In genomic region chr15:85337398-85338074, GRCh38 we compare ENCODE assay signal across 19 cellular contexts. TPM values are rescaled to one million over a fixed set of nuclear protein-coding genes. Genes with fewer than 3 reads are reported as not detected.
DNase-seq lines count a peak whose midpoint lies in the region; ATAC-seq and TF ChIP-seq lines count a peak whose summit lies in the region.
"Had no signal": no experiment of that assay in that cellular context is flagged by ENCODE, and none has a peak within 500 bp of the region (broad histone marks: within the 10 kb centered on the region; RNA-seq: fewer than 3 reads in every experiment).

No MANE protein-coding gene starts in this region.

- H3K4ac ChIP-seq in mesenchymal stem cell (ENCODE audit: low read depth in 1 of 2, low read length in 2 of 2) = peak overlapping the region in 1 of 2 experiments; percentile 24

- H4K8ac ChIP-seq in mesenchymal stem cell (ENCODE audit: low read length) = peak overlapping the region; percentile 4

- H3K4me3 Mint-ChIP-seq in MCF 10A (ENCODE audit: unreplicated experiment) = no peak overlapping the region
- no peak overlapping the region for H3K4me3 Mint-ChIP-seq in activated CD8-positive, alpha-beta T cell treated with anti-CD3 and anti-CD28 coated beads, Interleukin-2, amount 10 ng/mL, durations not matched to agents 7 days and 5 days
- H3K4me3 Mint-ChIP-seq: activated CD4-positive, alpha-beta T cell treated with anti-CD3 and anti-CD28 coated beads for 36 hours; activated naive CD8-positive, alpha-beta T cell; CD4-positive, CD25-positive, alpha-beta regulatory T cell; T-helper 17 cell had no signal

- H3K4me2 ChIP-seq in mammary epithelial cell (ENCODE audit: insufficient read depth, low read depth, low read length) (no peak overlapping the region), mesenchymal stem cell (ENCODE audit: low read length, poor library complexity, severe bottlenecking) (no peak overlapping the region)

- H3K4me3 ChIP-seq in mammary epithelial cell (replicated peaks in 1 of 3; ENCODE audit: insufficient read depth in 1 of 3, low read depth in 2 of 3, low read length in 3 of 3) (no peak overlapping the region), fibroblast of villous mesenchyme (ENCODE audit: low read depth, low read length) (no peak overlapping the region), mesenchymal stem cell (ENCODE audit: insufficient read depth in 1 of 2, low read depth in 1 of 2, low read length in 2 of 2) (no peak overlapping the region), transverse colon (no peak overlapping the region)
- H3K4me3 ChIP-seq: HAP-1, Peyer's patch had no signal

- POLR2A ChIA-PET in MCF 10A (lab: Yijun Ruan, JAX) = interaction anchor here (2.3 to 2.6 kb wide), 2 partner anchors 43 to 76 kb away, joined by 6 to 7 read pairs; partner anchors contain the start of gene AKAP13
- POLR2A ChIA-PET in activated CD8-positive, alpha-beta T cell treated with anti-CD3 and anti-CD28 coated beads, Interleukin-2, amount 10 ng/mL, durations not matched to agents 7 days and 5 days (lab: Charles Lee) = no interaction called here

- dilution Hi-C loops in mammary epithelial cell (cut with HindIII; ENCODE audit: low sequenced_read_pairs) = no loop called here

- H3K79me1 ChIP-seq in mesenchymal stem cell (replicated peaks; ENCODE audit: low read length, poor library complexity, severe bottlenecking) = no peaks in the 10 kb centered on the region

- H3K9me3 Mint-ChIP-seq in MCF 10A (ENCODE audit: unreplicated experiment) = no peaks in the 10 kb centered on the region
- H3K9me3 Mint-ChIP-seq in activated CD8-positive, alpha-beta T cell treated with anti-CD3 and anti-CD28 coated beads, Interleukin-2, amount 10 ng/mL, durations not matched to agents 7 days and 5 days (ENCODE audit: insufficient read depth) = no peaks in the 10 kb centered on the region
- H3K9me3 Mint-ChIP-seq: CD4-positive, CD25-positive, alpha-beta regulatory T cell had no signal

- no peak overlapping the region for H4K91ac ChIP-seq in mesenchymal stem cell (ENCODE audit: low read length)

- no peak overlapping the region for H2BK120ac ChIP-seq in mesenchymal stem cell (ENCODE audit: low read depth, low read length)

- H3K9me3 ChIP-seq in mammary epithelial cell (replicated peaks; ENCODE audit: insufficient read depth, low read length) (no peaks in the 10 kb centered on the region), mesenchymal stem cell (ENCODE audit: control insufficient read depth, low read length) (no peaks in the 10 kb centered on the region), transverse colon (no peaks in the 10 kb centered on the region)
- H3K9me3 ChIP-seq: HAP-1, Peyer's patch had no signal

- H4K20me1 ChIP-seq in mammary epithelial cell (ENCODE audit: insufficient read depth, low read length) = no peaks in the 10 kb centered on the region

- no peak for TF ChIP-seq CTCF in mammary epithelial cell (conservative IDR thresholded peaks at IDR 0.05 in 1 of 2, IDR thresholded peaks at IDR 0.05 in 1 of 2; ENCODE audit: extremely low read depth in 1 of 2, insufficient read depth in 1 of 2, low read depth in 1 of 2, low read length in 2 of 2)
- TF ChIP-seq CTCF in MCF 10A (IDR thresholded peaks at IDR 0.05; ENCODE audit: unreplicated experiment) = no peak
- TF ChIP-seq CTCF in fibroblast of villous mesenchyme (IDR thresholded peaks at IDR 0.05; ENCODE audit: insufficient read depth, low read depth, low read length) = no peak
- no peak for TF ChIP-seq CTCF in transverse colon (IDR thresholded peaks at IDR 0.05)

- peak overlapping the region in 1 of 2 experiments; percentile 51 for H2BK12ac ChIP-seq in mesenchymal stem cell (ENCODE audit: low read length in 2 of 2)

- H3K36me3 Mint-ChIP-seq in MCF 10A (ENCODE audit: insufficient read depth, unreplicated experiment) = peaks cover 6% of the 10 kb centered on the region
- no peaks in the 10 kb centered on the region for H3K36me3 Mint-ChIP-seq in activated CD8-positive, alpha-beta T cell treated with anti-CD3 and anti-CD28 coated beads, Interleukin-2, amount 10 ng/mL, durations not matched to agents 7 days and 5 days (ENCODE audit: low read depth)
- H3K36me3 Mint-ChIP-seq: activated naive CD8-positive, alpha-beta T cell; CD4-positive, CD25-positive, alpha-beta regulatory T cell had no signal

- H3K27me3 Mint-ChIP-seq in MCF 10A (ENCODE audit: insufficient read depth, unreplicated experiment) = no peaks in the 10 kb centered on the region
- H3K27me3 Mint-ChIP-seq in activated CD8-positive, alpha-beta T cell treated with anti-CD3 and anti-CD28 coated beads, Interleukin-2, amount 10 ng/mL, durations not matched to agents 7 days and 5 days (ENCODE audit: low read depth) = no peaks in the 10 kb centered on the region
- H3K27me3 Mint-ChIP-seq: activated CD4-positive, alpha-beta T cell treated with anti-CD3 and anti-CD28 coated beads for 36 hours; activated naive CD8-positive, alpha-beta T cell; T-helper 17 cell had no signal

- intact Hi-C loops in mammary epithelial cell (cut with micrococcal nuclease) (no loop called here), MCF 10A (cut with micrococcal nuclease) (no loop called here), transverse colon (cut with DNase I; ENCODE audit: low total_unique reads) (no loop called here)

- DNase-seq in mammary epithelial cell (no peak), MCF 10A (ENCODE audit: unreplicated experiment) (no peak), fibroblast of villous mesenchyme (ENCODE audit: low read depth) (peak; percentile 69), mesenchymal stem cell (no peak), activated gamma-delta T cell (lab: John Stamatoyannopoulos, UW) (no peak), transverse colon (no peak)
- DNase-seq in activated CD8-positive, alpha-beta T cell treated with anti-CD3 and anti-CD28 coated beads, Interleukin-2, amount 10 ng/mL, durations not matched to agents 7 days and 5 days = no peak
- DNase-seq: activated CD4-positive, alpha-beta T cell treated with anti-CD3 and anti-CD28 coated beads for 36 hours; activated T-cell treated with anti-CD3 and anti-CD28 coated beads for 4 hours; CD4-positive, CD25-positive, alpha-beta regulatory T cell; effector memory CD4-positive, alpha-beta T cell; Karpas-422; NCI-H187; NCI-H524 treated with DMSO at 0.1 percent for 48 hours; Peyer's patch; T-helper 17 cell had no signal

- TF ChIP-seq EP300 in transverse colon (IDR thresholded peaks at IDR 0.05; ENCODE audit: low read depth) = no peak

- H2BK5ac ChIP-seq in mesenchymal stem cell (ENCODE audit: low read depth, low read length, poor library complexity, severe bottlenecking) = no peak overlapping the region

- in situ Hi-C loops in mammary epithelial cell (cut with MboI; ENCODE audit: low sequenced_read_pairs in 2 of 2) (loop anchor here (10.0 kb wide), 2 partner anchors 77 to 147 kb away; no protein-coding TSS in a partner anchor), transverse colon (cut with MboI; ENCODE audit: low pct_ligation_motif_present in 1 of 4, low pct_unique_long_range_greater_than_20kb in 1 of 4, low sequenced_read_pairs in 3 of 4) (loop anchor here in 2 of 4 donors (10.0 to 25.0 kb wide), 2 partner anchors 77 to 150 kb away; no protein-coding TSS in a partner anchor)

- no peaks in the 10 kb centered on the region for H3K27me3 ChIP-seq in mammary epithelial cell (ENCODE audit: insufficient read depth, low read length)
- H3K27me3 ChIP-seq in mesenchymal stem cell (ENCODE audit: control insufficient read depth in 1 of 2, insufficient read depth in 1 of 2, low read length in 2 of 2) = no peaks in the 10 kb centered on the region
- H3K27me3 ChIP-seq in transverse colon = no peaks in the 10 kb centered on the region
- H3K27me3 ChIP-seq: Peyer's patch had no signal

- no TSS peak for BruUV-seq in mammary epithelial cell (replicated peaks; lab: Mats Ljungman, UMichigan)
- BruUV-seq in MCF 10A (replicated peaks; lab: Mats Ljungman, UMichigan) = no TSS peak

- H3K18ac ChIP-seq in mesenchymal stem cell (ENCODE audit: low read depth in 1 of 2, low read length in 2 of 2) = peak overlapping the region; percentile 14 to 67

- peaks cover 14% of the 10 kb centered on the region for H3K4me1 ChIP-seq in mammary epithelial cell (ENCODE audit: insufficient read depth, low read length)
- peaks cover 5% of the 10 kb centered on the region for H3K4me1 ChIP-seq in mesenchymal stem cell (ENCODE audit: control insufficient read depth, insufficient read depth, low read depth, low read length)
- peaks cover 0 to 13% (median 5%) of the 10 kb centered on the region in 4 donors for H3K4me1 ChIP-seq in transverse colon
- H3K4me1 ChIP-seq: HAP-1 had no signal

- peaks cover 25% of the 10 kb centered on the region for H3K4me1 Mint-ChIP-seq in MCF 10A (ENCODE audit: insufficient read depth, unreplicated experiment)
- peaks cover 2% of the 10 kb centered on the region for H3K4me1 Mint-ChIP-seq in activated CD8-positive, alpha-beta T cell treated with anti-CD3 and anti-CD28 coated beads, Interleukin-2, amount 10 ng/mL, durations not matched to agents 7 days and 5 days (ENCODE audit: low read depth)

- no peak overlapping the region for H3K27ac Mint-ChIP-seq in MCF 10A (ENCODE audit: low read depth, unreplicated experiment)
- H3K27ac Mint-ChIP-seq in activated CD8-positive, alpha-beta T cell treated with anti-CD3 and anti-CD28 coated beads, Interleukin-2, amount 10 ng/mL, durations not matched to agents 7 days and 5 days = no peak overlapping the region
- H3K27ac Mint-ChIP-seq: activated CD4-positive, alpha-beta T cell treated with anti-CD3 and anti-CD28 coated beads for 36 hours; activated naive CD8-positive, alpha-beta T cell; T-helper 17 cell had no signal

- H2AK5ac ChIP-seq in mesenchymal stem cell (ENCODE audit: low read length, severe bottlenecking) = no peak overlapping the region

- H3K36me3 ChIP-seq in mammary epithelial cell (ENCODE audit: insufficient read depth, low read length) (no peaks in the 10 kb centered on the region), mesenchymal stem cell (ENCODE audit: control insufficient read depth in 1 of 2, insufficient read depth in 2 of 2, low read depth in 1 of 2, low read length in 2 of 2) (no peaks in the 10 kb centered on the region), transverse colon (no peaks in the 10 kb centered on the region)
- H3K36me3 ChIP-seq: HAP-1, Peyer's patch had no signal

- H3K23ac ChIP-seq in mesenchymal stem cell (ENCODE audit: low read length in 2 of 2) = no peak overlapping the region

- WGBS in mammary epithelial cell (ENCODE audit: low coverage, missing lambda C conversion rate) = 51% methylated on average over 9 of the region's 9 CpGs
- 65% methylated on average over 9 of the region's 9 CpGs for WGBS in mesenchymal stem cell
- 66 to 85% methylated on average over 6 to 9 of the region's 9 CpGs for WGBS in transverse colon (ENCODE audit: low coverage in 1 of 2), 2 donors

- no peak for TF ChIP-seq POLR2A in transverse colon (IDR thresholded peaks at IDR 0.05)

- H2BK15ac ChIP-seq in mesenchymal stem cell (ENCODE audit: low read depth, poor library complexity, severe bottlenecking) = no peak overlapping the region

- H2AFZ ChIP-seq in mammary epithelial cell (ENCODE audit: low read depth, low read length) (peak overlapping the region; percentile 62), mesenchymal stem cell (ENCODE audit: low read depth, low read length) (peak overlapping the region; percentile 18)

- CTCF ChIA-PET in mammary epithelial cell (lab: Charles Lee; ENCODE audit: low non-redundant PET) (no interaction called here), MCF 10A (lab: Yijun Ruan, JAX) (interaction anchor here (0.6 to 2.8 kb wide), 4 partner anchors 9 to 148 kb away, joined by 3 to 11 read pairs (median 4); no protein-coding TSS in a partner anchor)
- CTCF ChIA-PET in activated CD8-positive, alpha-beta T cell treated with anti-CD3 and anti-CD28 coated beads, Interleukin-2, amount 10 ng/mL, durations not matched to agents 7 days and 5 days (lab: Charles Lee) = interaction anchor here (1.9 to 2.7 kb wide), 2 partner anchors 41 to 76 kb away, joined by 6 to 14 read pairs; no protein-coding TSS in a partner anchor

- no peak for ATAC-seq in activated CD8-positive, alpha-beta T cell treated with anti-CD3 and anti-CD28 coated beads, Interleukin-2, amount 10 ng/mL, durations not matched to agents 7 days and 5 days
- ATAC-seq in HG02759 (IDR thresholded peaks at IDR 0.05; ENCODE audit: unreplicated experiment) = no peak
- ATAC-seq: activated CD4-positive, alpha-beta T cell treated with anti-CD3 and anti-CD28 coated beads for 36 hours; T-helper 17 cell had no signal

- H3K27ac ChIP-seq in mammary epithelial cell (ENCODE audit: insufficient read depth, low read depth, low read length) (no peak overlapping the region), mesenchymal stem cell (ENCODE audit: low read length, poor library complexity, severe bottlenecking) (no peak overlapping the region), transverse colon (no peak overlapping the region)
- H3K27ac ChIP-seq: Peyer's patch had no signal

- H3K9ac ChIP-seq in mammary epithelial cell (ENCODE audit: insufficient read depth, low read length) (no peak overlapping the region), mesenchymal stem cell (ENCODE audit: low read length) (peak overlapping the region; percentile 21)

- no peaks in the 10 kb centered on the region for H3K79me2 ChIP-seq in mammary epithelial cell (ENCODE audit: insufficient read depth, low read length)

- peak overlapping the region in 1 of 2 experiments; percentile 44 for H3K14ac ChIP-seq in mesenchymal stem cell (ENCODE audit: low read length in 2 of 2)

RNA-seq across cellular contexts. Expression of gene AKAP13, which starts 42.9 kb away (rescaled TPM):
- total RNA-seq in mammary epithelial cell (10 to 100 TPM; 58.2 to 71.4 TPM), MCF 10A (2022) (65.7 and 92.9 TPM in 2 replicates), fibroblast of villous mesenchyme (116 and 164 TPM in 2 replicates), transverse colon (100 to 1,000 TPM; 206 to 291 (median 214) TPM)
- polyA plus RNA-seq in mammary epithelial cell = 8.8 TPM
- 88.3 TPM for polyA minus RNA-seq in mammary epithelial cell
- polyA plus RNA-seq in mesenchymal stem cell (2013, experiment 1 of 2) = 16.4 TPM
- polyA plus RNA-seq in mesenchymal stem cell (2013, experiment 2 of 2) = 15.2 TPM
- total RNA-seq in activated CD8-positive, alpha-beta T cell treated with anti-CD3 and anti-CD28 coated beads, Interleukin-2, amount 10 ng/mL, durations not matched to agents 7 days and 5 days = 100 to 1,000 TPM; 112 to 117 TPM
